ENCODE assay signal across 16 cellular contexts in the genomic region with DNA sequence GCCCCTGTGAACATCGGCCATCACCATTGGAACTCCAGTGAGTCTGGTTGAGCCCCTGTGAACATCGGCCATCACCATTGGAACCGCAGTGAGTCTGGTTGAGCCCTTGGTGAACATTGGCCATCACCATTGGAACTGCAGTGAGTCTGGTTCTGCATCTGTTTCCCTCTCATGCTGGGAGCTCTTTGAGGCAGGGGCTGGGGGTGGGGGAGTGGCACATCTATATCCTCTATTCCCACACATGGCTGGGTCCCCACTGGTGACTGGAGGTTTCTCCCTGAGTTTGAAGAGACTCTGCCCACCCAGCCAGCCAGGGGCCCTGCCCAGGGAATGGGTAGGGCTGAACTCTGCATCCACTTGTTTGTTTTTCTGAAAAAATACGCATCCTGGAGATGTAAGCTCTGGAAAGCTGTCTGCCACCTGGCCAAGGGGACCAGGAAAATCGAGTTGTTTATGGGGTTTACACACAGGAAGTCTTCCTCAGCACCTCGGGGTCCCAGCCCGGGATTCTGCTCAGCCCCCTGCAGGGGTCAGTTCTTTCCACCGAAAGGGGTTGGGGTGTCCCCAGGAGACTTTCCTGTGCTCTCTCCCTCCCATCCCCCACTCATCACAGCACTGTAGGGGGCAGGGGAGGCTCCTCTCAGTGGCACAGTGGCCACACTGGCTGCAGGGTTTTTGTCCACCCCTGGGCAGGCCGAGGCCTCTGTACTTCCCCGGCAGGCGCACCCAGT.
DNase-seq lines count a peak whose midpoint lies in the region; ATAC-seq and TF ChIP-seq lines count a peak whose summit lies in the region.
"Had no signal": no experiment of that assay in that cellular context is flagged by ENCODE, and none has a peak within 500 bp of the region (broad histone marks: within the 10 kb centered on the region; RNA-seq: fewer than 3 reads in every experiment).

No MANE protein-coding gene starts in this region.

- H3K79me2 ChIP-seq in DND-41 (ENCODE audit: insufficient read depth, low read length): no peaks in the 10 kb centered on the region

- intact Hi-C loops in sigmoid colon (cut with DNase I): no loop called here

- no peak overlapping the region for H3K4me3 ChIP-seq in BLaER1
- H3K4me3 ChIP-seq in DND-41 (ENCODE audit: low read depth in 1 of 2, low read length in 2 of 2): no peak overlapping the region
- no peak overlapping the region for H3K4me3 ChIP-seq in sigmoid colon
- H3K4me3 ChIP-seq: GM12878, GM23248 had no signal

- H4K20me1 ChIP-seq in BLaER1: no peaks in the 10 kb centered on the region
- no peaks in the 10 kb centered on the region for H4K20me1 ChIP-seq in DND-41 (ENCODE audit: insufficient read depth, low read length)

- DNase-seq in DND-41 (no peak), mesenteric fat pad (ENCODE audit: low spot score) (peak; percentile 79), sigmoid colon (peak; percentile 50), nucleus accumbens (lab: John Stamatoyannopoulos, UW) (no peak), amniotic stem cell (lab: John Stamatoyannopoulos, UW) (no peak)
- DNase-seq: CD4-positive, CD25-positive, alpha-beta regulatory T cell; CD8-positive, alpha-beta T cell; DMS153; EL; GDM1; GM23248; H7; HCEC 1CT had no signal

- TF ChIP-seq POLR2A in sigmoid colon (IDR thresholded peaks at IDR 0.05): no peak

- WGBS in sigmoid colon, 2 donors: 75 to 80% methylated on average over 11 of the region's 11 CpGs

- H3K9me3 ChIP-seq in BLaER1 (0 out of 2 replicates have a peak, but pooled peaks cover under 1% of the 10 kb centered on the region), DND-41 (ENCODE audit: insufficient read depth, low read length, severe bottlenecking) (no peaks in the 10 kb centered on the region), sigmoid colon (no peaks in the 10 kb centered on the region)

- H3K36me3 ChIP-seq in BLaER1 (no peaks in the 10 kb centered on the region), DND-41 (ENCODE audit: insufficient read depth, low read length) (no peaks in the 10 kb centered on the region), sigmoid colon (no peaks in the 10 kb centered on the region)

- 0 out of 2 replicates have a peak overlapping the region, but pooled peaks have one; percentile 6 for H3K4me2 ChIP-seq in BLaER1
- no peak overlapping the region for H3K4me2 ChIP-seq in DND-41 (ENCODE audit: insufficient read depth, low read length)

- H3K27ac ChIP-seq in BLaER1 (no peak overlapping the region), DND-41 (ENCODE audit: low read length) (peak overlapping the region; percentile 66), sigmoid colon (no peak overlapping the region)
- H3K27ac ChIP-seq: C4-2B, GM23248 had no signal

- no peak for TF ChIP-seq EP300 in sigmoid colon (IDR thresholded peaks at IDR 0.05)

- no peak for ATAC-seq in DND-41 (ENCODE audit: insufficient read depth, low read depth)
- ATAC-seq: CD8-positive, alpha-beta T cell; GM12878 had no signal

- no peak overlapping the region for H2AFZ ChIP-seq in DND-41 (ENCODE audit: low read depth, low read length)
- H2AFZ ChIP-seq: GM23248 had no signal

- peaks cover 52% of the 10 kb centered on the region for H3K4me1 ChIP-seq in BLaER1
- peaks cover 37% of the 10 kb centered on the region for H3K4me1 ChIP-seq in DND-41 (ENCODE audit: insufficient read depth, low read length)
- peaks cover 0 to 27% (median 25%) of the 10 kb centered on the region in 4 donors for H3K4me1 ChIP-seq in sigmoid colon

- H3K9ac ChIP-seq in BLaER1 (no peak overlapping the region), DND-41 (ENCODE audit: low read depth, low read length) (peak overlapping the region; percentile 4; the same call in 1 of the 2 replicates)
- H3K9ac ChIP-seq: GM23248 had no signal

- no peak for TF ChIP-seq CTCF in DND-41 (IDR thresholded peaks at IDR 0.05; ENCODE audit: borderline replicate concordance, extremely low read depth, low read length, poor library complexity, severe bottlenecking)
- TF ChIP-seq CTCF in sigmoid colon (IDR thresholded peaks at IDR 0.05): no peak

- no peaks in the 10 kb centered on the region for H3K27me3 ChIP-seq in BLaER1
- H3K27me3 ChIP-seq in DND-41 (ENCODE audit: insufficient read depth, low read length, poor library complexity): no peaks in the 10 kb centered on the region
- H3K27me3 ChIP-seq in sigmoid colon: no peaks in the 10 kb centered on the region

Comparison
In these comparisons a context has a peak if more than half of its experiments do, and no peak if none do; other contexts are left out.
1. DNase-seq: peak in mesenteric fat pad (single experiment) and sigmoid colon (single experiment); none in DND-41 (single experiment), nucleus accumbens (0 of 56) and amniotic stem cell (single experiment).